11 cellular contexts compared by ENCODE assay signal in the genomic region with DNA sequence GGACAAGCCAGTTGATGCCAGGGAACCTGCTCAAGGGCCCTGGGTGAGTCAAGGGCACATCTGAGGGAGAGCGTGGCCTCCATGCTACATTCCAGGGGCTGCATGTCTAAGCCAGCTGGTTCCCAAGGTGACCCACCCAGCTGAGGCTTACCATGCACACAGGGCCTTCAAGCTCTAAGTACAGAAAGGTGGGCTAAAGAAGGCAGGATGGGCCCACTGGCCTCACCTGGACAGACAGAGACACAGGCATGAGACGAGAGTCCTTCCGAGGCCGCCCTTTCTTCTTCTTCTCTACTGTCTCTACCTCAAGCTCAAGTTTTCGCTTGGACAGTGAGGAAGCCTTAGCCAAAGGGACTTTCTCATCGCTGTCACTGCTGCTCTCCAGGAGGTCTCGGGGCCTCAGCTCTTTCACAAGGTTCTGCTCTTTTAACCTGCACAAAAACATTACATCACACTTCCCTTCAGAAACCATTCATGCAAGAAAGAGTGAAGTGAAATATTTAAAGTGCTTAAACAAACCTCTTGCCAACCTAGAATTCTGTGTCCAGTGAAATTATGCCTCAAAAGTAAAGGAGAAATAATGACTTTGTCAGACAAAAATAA.
DNase-seq lines count a peak whose midpoint lies in the region; ATAC-seq and TF ChIP-seq lines count a peak whose summit lies in the region.
"Had no signal": no experiment of that assay in that cellular context is flagged by ENCODE, and none has a peak within 500 bp of the region (broad histone marks: within the 10 kb centered on the region; RNA-seq: fewer than 3 reads in every experiment).

No MANE protein-coding gene starts in this region.

- peaks cover 35% of the 10 kb centered on the region for H3K36me3 Mint-ChIP-seq in activated naive CD8-positive, alpha-beta T cell treated with anti-CD3 and anti-CD28 coated beads, Interleukin-2, amount 50 U/mL, for 24 hours (ENCODE audit: low read depth)
- H3K36me3 Mint-ChIP-seq in T-cell = peaks cover 50% of the 10 kb centered on the region

- H3K4me3 Mint-ChIP-seq in activated naive CD8-positive, alpha-beta T cell treated with anti-CD3 and anti-CD28 coated beads, Interleukin-2, amount 50 U/mL, for 24 hours = no peak overlapping the region
- H3K4me3 Mint-ChIP-seq in T-cell = no peak overlapping the region

- no peaks in the 10 kb centered on the region for H3K4me1 ChIP-seq in psoas muscle

- no peak overlapping the region for H3K4me3 ChIP-seq in psoas muscle

- DNase-seq in CD1c-positive myeloid dendritic cell (ENCODE audit: extremely low spot score) (peak; percentile 1), foreskin melanocyte (no peak), T-cell (no peak), NCI-H1092 (lab: John Stamatoyannopoulos, UW) (no peak), psoas muscle (no peak)
- no peak for DNase-seq in activated naive CD8-positive, alpha-beta T cell treated with anti-CD3 and anti-CD28 coated beads, Interleukin-2, amount 50 U/mL, for 24 hours
- DNase-seq: Right ventricle myocardium superior; stimulated activated naive CD4-positive, alpha-beta T cell had no signal

- no peaks in the 10 kb centered on the region for H3K27me3 Mint-ChIP-seq in activated naive CD8-positive, alpha-beta T cell treated with anti-CD3 and anti-CD28 coated beads, Interleukin-2, amount 50 U/mL, for 24 hours
- no peaks in the 10 kb centered on the region for H3K27me3 Mint-ChIP-seq in T-cell

- CTCF ChIA-PET in T-cell (lab: Charles Lee) = no interaction called here

- H3K27me3 ChIP-seq in psoas muscle (ENCODE audit: insufficient read depth in 3 of 3, low read length in 2 of 3) = no peaks in the 10 kb centered on the region

- peaks cover 12 to 92% of the 10 kb centered on the region in 2 donors for H3K36me3 ChIP-seq in psoas muscle (ENCODE audit: insufficient read depth in 1 of 2, low read depth in 1 of 2)

- WGBS in psoas muscle, 3 donors = 90 to 98% (median 95%) methylated on average over 7 of the region's 7 CpGs

- peak; percentile 68 for ATAC-seq in GM19397 (IDR thresholded peaks at IDR 0.05; ENCODE audit: unreplicated experiment)
- peak; percentile 70 for ATAC-seq in HG03159 (IDR thresholded peaks at IDR 0.05; ENCODE audit: unreplicated experiment)
- no peak for ATAC-seq in activated naive CD8-positive, alpha-beta T cell treated with anti-CD3 and anti-CD28 coated beads, Interleukin-2, amount 50 U/mL, for 24 hours
- ATAC-seq in T-cell (replicated peaks in 1 of 4) = no peak
- ATAC-seq in psoas muscle = no peak
- ATAC-seq: HCT116 had no signal

- POLR2A ChIA-PET in T-cell (lab: Charles Lee) = no interaction called here

- H3K9me3 ChIP-seq in psoas muscle = no peaks in the 10 kb centered on the region

- H3K9me3 Mint-ChIP-seq in activated naive CD8-positive, alpha-beta T cell treated with anti-CD3 and anti-CD28 coated beads, Interleukin-2, amount 50 U/mL, for 24 hours = no peaks in the 10 kb centered on the region
- H3K9me3 Mint-ChIP-seq in T-cell = no peaks in the 10 kb centered on the region

- H3K27ac ChIP-seq in psoas muscle = no peak overlapping the region

- peaks cover 7% of the 10 kb centered on the region for H3K4me1 Mint-ChIP-seq in activated naive CD8-positive, alpha-beta T cell treated with anti-CD3 and anti-CD28 coated beads, Interleukin-2, amount 50 U/mL, for 24 hours
- H3K4me1 Mint-ChIP-seq in T-cell = peaks cover 0 to 6% (median 0%) of the 10 kb centered on the region in 3 donors

- TF ChIP-seq CTCF in psoas muscle (IDR thresholded peaks at IDR 0.05) = no peak

- intact Hi-C loops in psoas muscle (cut with DNase I) = loop anchor here in 1 of 2 donors (10.0 kb wide), 2 partner anchors 57 to 167 kb away; no protein-coding TSS in a partner anchor

- H3K27ac Mint-ChIP-seq in activated naive CD8-positive, alpha-beta T cell treated with anti-CD3 and anti-CD28 coated beads, Interleukin-2, amount 50 U/mL, for 24 hours = peak overlapping the region; percentile 52
- H3K27ac Mint-ChIP-seq in T-cell = peak overlapping the region in 1 of 2 donors; percentile 21

Comparison
In these comparisons a context has a peak if more than half of its experiments do, and no peak if none do; other contexts are left out.
1. ATAC-seq: peak in GM19397 (single experiment) and HG03159 (single experiment); none in activated naive CD8-positive, alpha-beta T cell treated with anti-CD3 and anti-CD28 coated beads, Interleukin-2, amount 50 U/mL, for 24 hours (single experiment), T-cell (0 of 4) and psoas muscle (0 of 4).